13 cellular contexts compared by ENCODE assay signal in genomic region chr14:68257969-68258368, GRCh38.
A peak's percentile ranks its signal among the peaks of the same experiment; 100 is the strongest.
DNase-seq lines count a peak whose midpoint lies in the region; ATAC-seq, FAIRE-seq and TF ChIP-seq lines count a peak whose summit lies in the region.
"Had no signal": no experiment of that assay in that cellular context is flagged by ENCODE, and none has a peak within 500 bp of the region (broad histone marks: within the 10 kb centered on the region; RNA-seq: fewer than 3 reads in every experiment).

No MANE protein-coding gene starts in this region.

- no peak for ATAC-seq in CD4-positive, alpha-beta T cell (ENCODE audit: poor library complexity)
- ATAC-seq in Panc1: no peak
- ATAC-seq in naive thymus-derived CD4-positive, alpha-beta T cell: no peak
- ATAC-seq: K562 had no signal

- H3K9me3 Mint-ChIP-seq in activated naive CD4-positive, alpha-beta T cell treated with anti-CD3 and anti-CD28 coated beads, Interleukin-2, amount 10 ng/mL, durations not matched to agents 7 days and 5 days: no peaks in the 10 kb centered on the region
- H3K9me3 Mint-ChIP-seq in CD4-positive, alpha-beta T cell: no peaks in the 10 kb centered on the region
- no peaks in the 10 kb centered on the region for H3K9me3 Mint-ChIP-seq in naive thymus-derived CD4-positive, alpha-beta T cell
- H3K9me3 Mint-ChIP-seq: CD8-positive, alpha-beta memory T cell had no signal

- DNase-seq in activated naive CD4-positive, alpha-beta T cell treated with anti-CD3 and anti-CD28 coated beads, Interleukin-2, amount 50 U/mL, for 16 hours: peak; percentile 27
- DNase-seq in activated naive CD4-positive, alpha-beta T cell treated with anti-CD3 and anti-CD28 coated beads, Interleukin-2, amount 10 ng/mL, durations not matched to agents 7 days and 5 days: no peak
- no peak for DNase-seq in CD4-positive, alpha-beta T cell
- DNase-seq in Panc1 (ENCODE audit: low read depth, low spot score): no peak
- DNase-seq in naive thymus-derived CD4-positive, alpha-beta T cell: no peak
- no peak for DNase-seq in NCI-H2196 treated with DMSO at 0.1 percent for 48 hours (lab: John Stamatoyannopoulos, UW; ENCODE audit: unreplicated experiment)
- no peak for DNase-seq in prostate gland (ENCODE audit: low spot score)
- DNase-seq in RCC 7860 (ENCODE audit: low spot score): no peak
- DNase-seq: CD8-positive, alpha-beta memory T cell; NCI-H1092 treated with DMSO at 0.1 percent for 48 hours; NCI-H510A treated with DMSO at 0.1 percent for 48 hours had no signal

- in situ Hi-C loops in Panc1 (cut with HindIII; ENCODE audit: low pct_unique_long_range_greater_than_20kb, low sequenced_read_pairs): no loop called here

- BruUV-seq in Panc1 (replicated peaks; lab: Mats Ljungman, UMichigan): no TSS peak

- H3K27me3 Mint-ChIP-seq in activated naive CD4-positive, alpha-beta T cell treated with anti-CD3 and anti-CD28 coated beads, Interleukin-2, amount 10 ng/mL, durations not matched to agents 7 days and 5 days: no peaks in the 10 kb centered on the region
- no peaks in the 10 kb centered on the region for H3K27me3 Mint-ChIP-seq in CD4-positive, alpha-beta T cell
- H3K27me3 Mint-ChIP-seq in naive thymus-derived CD4-positive, alpha-beta T cell: no peaks in the 10 kb centered on the region
- H3K27me3 Mint-ChIP-seq: CD8-positive, alpha-beta memory T cell had no signal

- 91% methylated on average over 4 of the region's 4 CpGs for WGBS in prostate gland

- CTCF ChIA-PET in activated naive CD4-positive, alpha-beta T cell treated with anti-CD3 and anti-CD28 coated beads, Interleukin-2, amount 10 ng/mL, durations not matched to agents 7 days and 5 days (lab: Charles Lee): no interaction called here
- CTCF ChIA-PET in CD4-positive, alpha-beta T cell (lab: Charles Lee): no interaction called here
- CTCF ChIA-PET in Panc1 (lab: Charles Lee): no interaction called here
- CTCF ChIA-PET in naive thymus-derived CD4-positive, alpha-beta T cell (lab: Charles Lee): interaction anchor here (17.4 kb wide), 1 partner anchor 528 kb away, joined by 219 read pairs; no protein-coding TSS in a partner anchor

- no peaks in the 10 kb centered on the region for H3K36me3 ChIP-seq in Panc1 (ENCODE audit: control insufficient read depth, insufficient read depth, low read length)
- H3K36me3 ChIP-seq in naive thymus-derived CD4-positive, alpha-beta T cell (ENCODE audit: control insufficient read depth in 2 of 3, insufficient read depth in 3 of 3, low read length in 3 of 3): no peaks in the 10 kb centered on the region
- no peaks in the 10 kb centered on the region for H3K36me3 ChIP-seq in prostate gland
- H3K36me3 ChIP-seq: BLaER1 treated with 17β-estradiol and CSF1 and Interleukin-3, amounts not matched to agents 10 nM and 100 nM had no signal

- no peak overlapping the region for H3K4me3 Mint-ChIP-seq in activated naive CD4-positive, alpha-beta T cell treated with anti-CD3 and anti-CD28 coated beads, Interleukin-2, amount 10 ng/mL, durations not matched to agents 7 days and 5 days
- no peak overlapping the region for H3K4me3 Mint-ChIP-seq in CD4-positive, alpha-beta T cell
- H3K4me3 Mint-ChIP-seq in naive thymus-derived CD4-positive, alpha-beta T cell: peak overlapping the region in 2 of 10 donors; percentile 42
- H3K4me3 Mint-ChIP-seq: CD8-positive, alpha-beta memory T cell had no signal

- no peak for FAIRE-seq in RCC 7860 (lab: Jason Lieb, UNC)
- FAIRE-seq: K562 had no signal

- H3K27me3 ChIP-seq in CD4-positive, alpha-beta T cell (ENCODE audit: control insufficient read depth, insufficient read depth, low read length): no peaks in the 10 kb centered on the region
- H3K27me3 ChIP-seq in Panc1 (ENCODE audit: control insufficient read depth, insufficient read depth, low read length): no peaks in the 10 kb centered on the region
- no peaks in the 10 kb centered on the region for H3K27me3 ChIP-seq in naive thymus-derived CD4-positive, alpha-beta T cell (ENCODE audit: control insufficient read depth in 2 of 2, insufficient read depth in 2 of 2, low read length in 2 of 2)
- H3K27me3 ChIP-seq in prostate gland (replicated peaks; ENCODE audit: insufficient read depth): no peaks in the 10 kb centered on the region
- H3K27me3 ChIP-seq: BLaER1 treated with 17β-estradiol and CSF1 and Interleukin-3, amounts not matched to agents 10 nM and 100 nM had no signal

- H3K4me1 Mint-ChIP-seq in activated naive CD4-positive, alpha-beta T cell treated with anti-CD3 and anti-CD28 coated beads, Interleukin-2, amount 10 ng/mL, durations not matched to agents 7 days and 5 days: peaks cover 46% of the 10 kb centered on the region
- peaks cover 82% of the 10 kb centered on the region for H3K4me1 Mint-ChIP-seq in CD4-positive, alpha-beta T cell (ENCODE audit: low read depth)
- peaks cover 39 to 93% (median 85%) of the 10 kb centered on the region in 7 donors for H3K4me1 Mint-ChIP-seq in naive thymus-derived CD4-positive, alpha-beta T cell

- H3K4me1 ChIP-seq in Panc1 (ENCODE audit: control insufficient read depth, insufficient read depth, low read length) (peaks cover 9% of the 10 kb centered on the region), prostate gland (replicated peaks) (peaks cover 9% of the 10 kb centered on the region)
- peaks cover 0 to 68% of the 10 kb centered on the region in 2 donors for H3K4me1 ChIP-seq in naive thymus-derived CD4-positive, alpha-beta T cell (ENCODE audit: control insufficient read depth in 2 of 2, insufficient read depth in 2 of 2, low read length in 2 of 2)

- POLR2A ChIA-PET in CD4-positive, alpha-beta T cell (lab: Charles Lee): interaction anchor here (1.9 to 3.5 kb wide), 3 partner anchors 26 to 535 kb away, joined by 4 to 27 read pairs (median 22); partner anchors contain the start of gene ZFP36L1
- POLR2A ChIA-PET in Panc1 (lab: Charles Lee): no interaction called here
- POLR2A ChIA-PET in naive thymus-derived CD4-positive, alpha-beta T cell (lab: Charles Lee): interaction anchor here (1.3 to 1.8 kb wide), 2 partner anchors 13 to 19 kb away, joined by 3 to 5 read pairs; no protein-coding TSS in a partner anchor

- intact Hi-C loops in CD4-positive, alpha-beta T cell (cut with DNase I, micrococcal nuclease): loop anchor here in 1 of 2 experiments (10.0 kb wide), 1 partner anchor 257 kb away; no protein-coding TSS in a partner anchor
- intact Hi-C loops in Panc1 (cut with micrococcal nuclease; ENCODE audit: unreplicated experiment) (loop anchor here (10.0 kb wide), 1 partner anchor 197 kb away; no protein-coding TSS in a partner anchor), prostate gland (cut with DNase I) (no loop called here)
- intact Hi-C loops in naive thymus-derived CD4-positive, alpha-beta T cell (cut with micrococcal nuclease): no loop called here

- no peak overlapping the region for H3K4me3 ChIP-seq in Panc1 (ENCODE audit: low read depth in 2 of 2, low read length in 2 of 2)
- no peak overlapping the region for H3K4me3 ChIP-seq in naive thymus-derived CD4-positive, alpha-beta T cell (ENCODE audit: low read length)
- no peak overlapping the region for H3K4me3 ChIP-seq in prostate gland
- H3K4me3 ChIP-seq: BLaER1 treated with 17β-estradiol and CSF1 and Interleukin-3, amounts not matched to agents 10 nM and 100 nM; K562 had no signal

- no peak for TF ChIP-seq POLR2A in prostate gland (IDR thresholded peaks at IDR 0.05)

- TF ChIP-seq CTCF in CD4-positive, alpha-beta T cell (IDR thresholded peaks at IDR 0.05): no peak
- TF ChIP-seq CTCF in Panc1 (IDR thresholded peaks at IDR 0.05): no peak
- no peak for TF ChIP-seq CTCF in prostate gland (IDR thresholded peaks at IDR 0.05)

- no peak overlapping the region for H3K27ac ChIP-seq in CD4-positive, alpha-beta T cell (ENCODE audit: low read depth, low read length)
- H3K27ac ChIP-seq in Panc1 (ENCODE audit: low read length) (peak overlapping the region; percentile 34; the same call in 1 of the 2 replicates), prostate gland (no peak overlapping the region)
- no peak overlapping the region for H3K27ac ChIP-seq in naive thymus-derived CD4-positive, alpha-beta T cell (ENCODE audit: low read depth, low read length)
- H3K27ac ChIP-seq: BLaER1 treated with 17β-estradiol and CSF1 and Interleukin-3, amounts not matched to agents 10 nM and 100 nM had no signal

- H3K27ac Mint-ChIP-seq in activated naive CD4-positive, alpha-beta T cell treated with anti-CD3 and anti-CD28 coated beads, Interleukin-2, amount 10 ng/mL, durations not matched to agents 7 days and 5 days: no peak overlapping the region
- peak overlapping the region; percentile 76 for H3K27ac Mint-ChIP-seq in CD4-positive, alpha-beta T cell
- H3K27ac Mint-ChIP-seq in naive thymus-derived CD4-positive, alpha-beta T cell: peak overlapping the region in 6 of 9 donors; percentile 36 to 99 (median 89)
- H3K27ac Mint-ChIP-seq: CD8-positive, alpha-beta memory T cell had no signal

- H3K9me3 ChIP-seq in CD4-positive, alpha-beta T cell (ENCODE audit: control insufficient read depth, low read length): no peaks in the 10 kb centered on the region
- no peaks in the 10 kb centered on the region for H3K9me3 ChIP-seq in Panc1 (ENCODE audit: control insufficient read depth, insufficient read depth, low read depth, low read length)
- no peaks in the 10 kb centered on the region for H3K9me3 ChIP-seq in naive thymus-derived CD4-positive, alpha-beta T cell (ENCODE audit: control insufficient read depth in 2 of 3, low read length in 3 of 3)
- no peaks in the 10 kb centered on the region for H3K9me3 ChIP-seq in prostate gland

- H3K36me3 Mint-ChIP-seq in activated naive CD4-positive, alpha-beta T cell treated with anti-CD3 and anti-CD28 coated beads, Interleukin-2, amount 10 ng/mL, durations not matched to agents 7 days and 5 days: no peaks in the 10 kb centered on the region
- no peaks in the 10 kb centered on the region for H3K36me3 Mint-ChIP-seq in CD4-positive, alpha-beta T cell (ENCODE audit: low read depth)
- H3K36me3 Mint-ChIP-seq in naive thymus-derived CD4-positive, alpha-beta T cell: peaks cover 0 to 1% (median 0%) of the 10 kb centered on the region in 5 donors
